ENCODE assay signal across 11 cellular contexts in genomic region chr21:28277324-28277723, GRCh38.
"Had no signal": no experiment of that assay in that cellular context is flagged by ENCODE, and none has a peak within 500 bp of the region (broad histone marks: within the 10 kb centered on the region; RNA-seq: fewer than 3 reads in every experiment).

No MANE protein-coding gene starts in this region.

- H3K4me2 ChIP-seq: GM23338 had no signal

- H3K9ac ChIP-seq: GM23248 had no signal

- H3K27ac ChIP-seq: GM23248 had no signal

- ATAC-seq: GM23338, HCT116 had no signal

- H3K4me3 ChIP-seq: GM23248, GM23338, HAP-1 had no signal

- FAIRE-seq: H1, H54 had no signal

- H2AFZ ChIP-seq: GM23248, GM23338 had no signal

- H3K4me1 ChIP-seq: HAP-1 had no signal

- H3K9me3 ChIP-seq: HAP-1 had no signal

- DNase-seq: GM23248, GOT3, H7, H9, HCEC 1CT, HFFc6 had no signal

- H3K36me3 ChIP-seq: HAP-1 had no signal
